ENCODE assay signal across 28 cellular contexts in the genomic region with DNA sequence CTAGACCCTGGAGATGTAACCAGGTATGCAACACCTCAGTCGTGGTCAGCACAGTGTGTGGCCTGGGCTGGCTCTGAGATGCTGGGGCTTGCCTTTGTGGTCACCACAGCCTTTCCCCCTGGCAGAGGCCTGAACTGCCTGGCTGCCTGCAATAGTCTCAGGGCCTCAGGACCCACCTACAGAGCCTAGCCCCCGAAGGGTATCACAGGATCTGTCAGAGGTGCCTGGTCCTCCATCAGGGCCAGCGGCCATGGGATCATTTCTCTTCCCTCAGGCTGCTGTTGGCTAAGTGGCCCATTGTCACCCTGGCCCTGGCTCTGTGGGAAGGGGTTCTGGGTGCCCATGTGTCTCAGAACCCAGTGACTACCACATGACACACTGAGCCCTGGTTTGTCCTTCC.
"Had no signal": no experiment of that assay in that cellular context is flagged by ENCODE, and none has a peak within 500 bp of the region (broad histone marks: within the 10 kb centered on the region; RNA-seq: fewer than 3 reads in every experiment).

No MANE protein-coding gene starts in this region.

- ATAC-seq: heart left ventricle; mucosa of descending colon; naive thymus-derived CD4-positive, alpha-beta T cell; pancreas; right cardiac atrium; sciatic nerve had no signal

- H3K27me3 ChIP-seq: heart left ventricle, neural progenitor cell, pancreas, suprapubic skin, tibial artery, vagina had no signal

- H3K36me3 Mint-ChIP-seq: immature natural killer cell; naive thymus-derived CD4-positive, alpha-beta T cell; neural progenitor cell; type B pancreatic cell had no signal

- H3K36me3 ChIP-seq: heart left ventricle, left ventricle myocardium inferior, neural progenitor cell, pancreas, prostate gland, suprapubic skin, thoracic aorta, tibial artery, vagina had no signal

- H3K9me3 ChIP-seq: heart left ventricle, left ventricle myocardium inferior, mucosa of descending colon, pancreas, prostate gland, suprapubic skin, thoracic aorta, tibial artery, vagina had no signal

- DNase-seq: heart left ventricle; hypothalamus; immature natural killer cell; left ventricle myocardium inferior; midbrain; mucosa of descending colon; naive thymus-derived CD4-positive, alpha-beta T cell; nephron progenitor cell; pancreas; posterior cingulate gyrus; retina; right cardiac atrium; stimulated activated CD4-positive, alpha-beta T cell treated with anti-CD3 and anti-CD28 coated beads, Interleukin-12 subunit alpha, Interleukin-12 subunit beta, amount 100 ng/mL, for 4 hours; stimulated activated CD4-positive, alpha-beta T cell treated with anti-CD3 and anti-CD28 coated beads, Interleukin-15, amount 100 ng/mL, for 24 hours; stimulated activated CD4-positive, alpha-beta T cell treated with anti-CD3 and anti-CD28 coated beads, Interleukin-2, amount 100 ng/mL, for 24 hours; stimulated activated CD4-positive, alpha-beta T cell treated with anti-CD3 and anti-CD28 coated beads, Interleukin-4, amount 100 ng/mL, for 1 hour; stimulated activated naive CD4-positive, alpha-beta T cell; tibial artery had no signal

- H3K9ac ChIP-seq: neural progenitor cell had no signal

- H3K4me2 ChIP-seq: neural progenitor cell had no signal

- H3K4me3 ChIP-seq: heart left ventricle, left ventricle myocardium inferior, lung, mucosa of descending colon, neural progenitor cell, pancreas, prostate gland, skin epidermis, suprapubic skin, thoracic aorta, tibial artery, vagina had no signal

- H3K4me1 Mint-ChIP-seq: immature natural killer cell; naive thymus-derived CD4-positive, alpha-beta T cell; neural progenitor cell had no signal

- H3K4me1 ChIP-seq: heart left ventricle, left ventricle myocardium inferior, neural progenitor cell, pancreas, prostate gland, suprapubic skin, vagina had no signal

- H3K27ac ChIP-seq: heart left ventricle, left ventricle myocardium inferior, neural progenitor cell, pancreas, prostate gland, skin epidermis, suprapubic skin, thoracic aorta, tibial artery, vagina had no signal

- H3K27me3 Mint-ChIP-seq: stimulated activated naive CD8-positive, alpha-beta T cell treated with anti-CD3 and anti-CD28 coated beads, Interleukin-15, Interleukin-2, amounts not matched to agents 100 ng/mL and 50 ng/mL, for 24 hours; type B pancreatic cell had no signal

- H3K9me3 Mint-ChIP-seq: nephron progenitor cell; neural progenitor cell; stimulated activated naive CD8-positive, alpha-beta T cell treated with anti-CD3 and anti-CD28 coated beads, Interleukin-15, Interleukin-2, amounts not matched to agents 100 ng/mL and 50 ng/mL, for 24 hours; type B pancreatic cell had no signal

- H3K27ac Mint-ChIP-seq: immature natural killer cell; naive thymus-derived CD4-positive, alpha-beta T cell; nephron progenitor cell; neural progenitor cell; stimulated activated naive CD8-positive, alpha-beta T cell treated with anti-CD3 and anti-CD28 coated beads, Interleukin-15, Interleukin-2, amounts not matched to agents 100 ng/mL and 50 ng/mL, for 24 hours; type B pancreatic cell had no signal

- H3K4me3 Mint-ChIP-seq: immature natural killer cell; naive thymus-derived CD4-positive, alpha-beta T cell; nephron progenitor cell; neural progenitor cell; stimulated activated naive CD8-positive, alpha-beta T cell treated with anti-CD3 and anti-CD28 coated beads, Interleukin-15, Interleukin-2, amounts not matched to agents 100 ng/mL and 50 ng/mL, for 24 hours; type B pancreatic cell had no signal

- H2AFZ ChIP-seq: neural progenitor cell had no signal
